Comparison of ENCODE assay signal across 8 cellular contexts in the genomic region with DNA sequence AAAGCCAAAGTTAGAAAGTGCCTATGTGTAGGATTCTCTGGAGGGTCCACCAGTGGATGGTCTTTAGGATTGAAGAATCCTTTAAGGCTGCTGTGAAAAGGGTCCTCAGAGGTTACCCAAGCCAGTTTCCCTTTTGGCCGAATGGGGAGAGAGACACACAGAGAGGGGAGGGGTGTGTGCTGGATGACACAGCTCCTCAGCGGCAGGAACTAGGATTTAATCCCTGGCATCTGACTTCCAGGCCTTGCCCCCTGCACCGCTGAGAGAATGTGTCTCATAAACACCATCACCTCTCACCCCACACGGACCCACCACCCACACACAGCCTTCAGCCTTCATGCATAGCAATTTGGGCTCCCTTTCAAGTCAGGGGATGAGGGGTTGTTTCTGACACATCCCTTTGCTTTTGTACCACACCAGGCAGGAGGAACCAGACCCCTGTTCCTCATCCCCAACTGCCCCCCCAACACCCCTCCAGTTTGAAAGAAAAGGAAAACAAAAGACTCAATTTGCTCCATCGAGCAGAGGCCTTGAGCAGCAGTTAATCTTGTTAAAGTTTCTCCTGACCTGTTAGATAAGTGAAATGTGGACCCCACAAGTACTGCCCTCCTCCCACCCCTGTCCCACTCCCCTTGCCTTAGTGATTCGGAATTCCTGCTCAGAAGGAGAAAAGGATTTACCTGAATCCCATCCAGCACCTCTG. TPM values are rescaled to one million over a fixed set of nuclear protein-coding genes. Genes with fewer than 3 reads are reported as not detected.
DNase-seq lines count a peak whose midpoint lies in the region; ATAC-seq and TF ChIP-seq lines count a peak whose summit lies in the region.
"Had no signal": no experiment of that assay in that cellular context is flagged by ENCODE, and none has a peak within 500 bp of the region (broad histone marks: within the 10 kb centered on the region; RNA-seq: fewer than 3 reads in every experiment).

No MANE protein-coding gene starts in this region.

- H3K9me3 Mint-ChIP-seq in type B pancreatic cell, result no peaks in the 10 kb centered on the region

- H3K4me3 Mint-ChIP-seq in type B pancreatic cell, result peak overlapping the region; percentile 49

- H3K27me3 Mint-ChIP-seq in type B pancreatic cell, result peaks cover 77% of the 10 kb centered on the region

- ATAC-seq in GM21390 (IDR thresholded peaks at IDR 0.05; ENCODE audit: unreplicated experiment), result no peak

- H3K9me3 ChIP-seq in MG63 (no peaks in the 10 kb centered on the region), mesodermal cell (ENCODE audit: control insufficient read depth, low read length) (no peaks in the 10 kb centered on the region), prostate gland (no peaks in the 10 kb centered on the region)

- intact Hi-C loops in prostate gland (cut with DNase I), result loop anchor here (10.0 kb wide), 2 partner anchors 207 to 337 kb away; no protein-coding TSS in a partner anchor

- peak overlapping the region; percentile 31 for H3K27ac Mint-ChIP-seq in type B pancreatic cell

- no peaks in the 10 kb centered on the region for H3K36me3 ChIP-seq in MG63
- peaks cover 24% of the 10 kb centered on the region for H3K36me3 ChIP-seq in mesodermal cell (ENCODE audit: control insufficient read depth, insufficient read depth, low read length)
- no peaks in the 10 kb centered on the region for H3K36me3 ChIP-seq in prostate gland

- H3K36me3 Mint-ChIP-seq in type B pancreatic cell, result no peaks in the 10 kb centered on the region

- TF ChIP-seq POLR2A in erythroblast (IDR thresholded peaks at IDR 0.05; ENCODE audit: low read length) (no peak), prostate gland (IDR thresholded peaks at IDR 0.05) (no peak)

- H3K27me3 ChIP-seq in MG63, result peaks cover 5% of the 10 kb centered on the region; the same call in 1 of the 2 replicates
- H3K27me3 ChIP-seq in prostate gland (replicated peaks; ENCODE audit: insufficient read depth), result no peaks in the 10 kb centered on the region

- H3K4me1 ChIP-seq in mesodermal cell (ENCODE audit: control insufficient read depth, insufficient read depth, low read length, poor library complexity, severe bottlenecking) (peaks cover 17% of the 10 kb centered on the region), prostate gland (replicated peaks) (peaks cover 3% of the 10 kb centered on the region)

- WGBS in mesodermal cell (ENCODE audit: insufficient coverage in 2 of 2), 2 experiments, result 0 to 6% methylated on average over 3 of the region's 6 CpGs
- WGBS in prostate gland, result 69% methylated on average over 6 of the region's 6 CpGs

- peak; percentile 16 for DNase-seq in MG63
- DNase-seq in erythroblast (lab: John Stamatoyannopoulos, UW), result peak; percentile 49 to 73
- DNase-seq in type B pancreatic cell (ENCODE audit: extremely low spot score, unreplicated experiment), result no peak
- no peak for DNase-seq in COLO829 (ENCODE audit: low spot score)
- DNase-seq in prostate gland (ENCODE audit: low spot score), result no peak
- DNase-seq: activated naive CD4-positive, alpha-beta T cell treated with Interleukin-2 at 50 U/mL for 16 hours had no signal

- TF ChIP-seq CTCF in type B pancreatic cell (conservative IDR thresholded peaks at IDR 0.05) (no peak), prostate gland (IDR thresholded peaks at IDR 0.05) (no peak)

- H3K4me1 Mint-ChIP-seq in type B pancreatic cell (ENCODE audit: unreplicated experiment), result peaks cover 44% of the 10 kb centered on the region

- H3K27ac ChIP-seq in mesodermal cell (ENCODE audit: low read depth, low read length, severe bottlenecking) (peak overlapping the region; percentile 67), prostate gland (peak overlapping the region in 1 of 2 donors; percentile 23)

- H3K4me3 ChIP-seq in MG63 (no peak overlapping the region), mesodermal cell (ENCODE audit: extremely low read depth, insufficient read depth, low read length, poor library complexity, severe bottlenecking) (peak overlapping the region; percentile 76), prostate gland (no peak overlapping the region)

RNA-seq across cellular contexts. Expression of gene PAPPA, which starts 4.0 kb away (rescaled TPM):
- 0.10 TPM in 1 of 2 replicates, not detected in the other for total RNA-seq in MG63 (2014; rRNA removed; shearing (Covaris generic); ENCODE audit: low replicate concordance)
- 30.0 TPM for polyA plus RNA-seq in mesodermal cell (2013, experiment 1 of 2)
- 29.3 TPM for polyA plus RNA-seq in mesodermal cell (2013, experiment 2 of 2)
- 1.2 and 11.0 TPM in 2 replicates for total RNA-seq in type B pancreatic cell (ENCODE audit: low replicate concordance)
- total RNA-seq in prostate gland, result 1 to 10 TPM in 1 of 2 donors, under 1 TPM in 1; 0.27 to 1.8 TPM

Comparison
In these comparisons a context has a peak if more than half of its experiments do, and no peak if none do; other contexts are left out.
1. DNase-seq: peak in MG63 (single experiment) and erythroblast (2 of 2); none in type B pancreatic cell (single experiment), COLO829 (single experiment) and prostate gland (single experiment).